Comparison of ENCODE assay signal across 14 cellular contexts in genomic region chr7:22470981-22471380, GRCh38. TPM values are rescaled to one million over a fixed set of nuclear protein-coding genes. Genes with fewer than 3 reads are reported as not detected.
DNase-seq lines count a peak whose midpoint lies in the region; ATAC-seq and TF ChIP-seq lines count a peak whose summit lies in the region.
"Had no signal": no experiment of that assay in that cellular context is flagged by ENCODE, and none has a peak within 500 bp of the region (broad histone marks: within the 10 kb centered on the region; RNA-seq: fewer than 3 reads in every experiment).

No MANE protein-coding gene starts in this region.

- H3K4me1 Mint-ChIP-seq in neural progenitor cell: no peaks in the 10 kb centered on the region
- H3K4me1 Mint-ChIP-seq: B cell; CD4-positive, alpha-beta memory T cell had no signal

- no peaks in the 10 kb centered on the region for H3K79me2 ChIP-seq in neural progenitor cell (ENCODE audit: low read depth)
- no peaks in the 10 kb centered on the region for H3K79me2 ChIP-seq in PC-3 (ENCODE audit: low read length)

- no peaks in the 10 kb centered on the region for H3K9me2 ChIP-seq in PC-3 (replicated peaks; ENCODE audit: low read length)

- H3K9ac ChIP-seq in BLaER1: no peak overlapping the region
- peak overlapping the region; percentile 22 for H3K9ac ChIP-seq in NT2/D1 (ENCODE audit: insufficient read length, low read depth)
- no peak overlapping the region for H3K9ac ChIP-seq in neural progenitor cell
- H3K9ac ChIP-seq in PC-3 (ENCODE audit: low read length): no peak overlapping the region

- H3K27ac ChIP-seq in BLaER1 (no peak overlapping the region), caudate nucleus (ENCODE audit: low read depth, low read length) (peak overlapping the region; percentile 1), neural progenitor cell (no peak overlapping the region), uterus (no peak overlapping the region), PC-3 (ENCODE audit: low read length) (no peak overlapping the region)
- H3K27ac ChIP-seq: C4-2B had no signal

- CTCF ChIA-PET in PC-3 (lab: Charles Lee): no interaction called here

- no peak for TF ChIP-seq CTCF in neural progenitor cell (IDR thresholded peaks at IDR 0.05)
- no peak for TF ChIP-seq CTCF in uterus (IDR thresholded peaks at IDR 0.05)
- no peak for TF ChIP-seq CTCF in PC-3 (conservative IDR thresholded peaks at IDR 0.05; ENCODE audit: low read depth, low read length)

- H3K27ac Mint-ChIP-seq in neural progenitor cell: no peak overlapping the region
- H3K27ac Mint-ChIP-seq: B cell; CD4-positive, alpha-beta memory T cell had no signal

- H3K4me3 Mint-ChIP-seq in neural progenitor cell: no peak overlapping the region
- H3K4me3 Mint-ChIP-seq: B cell; CD4-positive, alpha-beta memory T cell had no signal

- POLR2A ChIA-PET in PC-3 (lab: Charles Lee; ENCODE audit: unreplicated experiment): no interaction called here

- peaks cover 2% of the 10 kb centered on the region for H3K36me3 Mint-ChIP-seq in neural progenitor cell
- H3K36me3 Mint-ChIP-seq: CD4-positive, alpha-beta memory T cell had no signal

- H3K4me1 ChIP-seq in BLaER1: peaks cover 10% of the 10 kb centered on the region
- H3K4me1 ChIP-seq in NT2/D1 (ENCODE audit: insufficient read depth, insufficient read length): no peaks in the 10 kb centered on the region
- peaks cover 6% of the 10 kb centered on the region for H3K4me1 ChIP-seq in neural progenitor cell
- H3K4me1 ChIP-seq in uterus: no peaks in the 10 kb centered on the region
- no peaks in the 10 kb centered on the region for H3K4me1 ChIP-seq in PC-3 (ENCODE audit: insufficient read depth, low read length)

- TF ChIP-seq POLR2A in uterus (IDR thresholded peaks at IDR 0.05): no peak

- H3F3A ChIP-seq in neural progenitor cell (ENCODE audit: low read depth) (no peaks in the 10 kb centered on the region), PC-3 (ENCODE audit: low read length, unreplicated experiment) (no peaks in the 10 kb centered on the region)

- H3K36me3 ChIP-seq in BLaER1: no peaks in the 10 kb centered on the region
- peaks cover 23% of the 10 kb centered on the region for H3K36me3 ChIP-seq in NT2/D1 (ENCODE audit: insufficient read depth, insufficient read length, low read length)
- H3K36me3 ChIP-seq in neural progenitor cell: no peaks in the 10 kb centered on the region
- no peaks in the 10 kb centered on the region for H3K36me3 ChIP-seq in uterus
- no peaks in the 10 kb centered on the region for H3K36me3 ChIP-seq in PC-3 (ENCODE audit: low read depth, low read length)

- H3K4me2 ChIP-seq in BLaER1: peak overlapping the region; percentile 36
- no peak overlapping the region for H3K4me2 ChIP-seq in neural progenitor cell
- H3K4me2 ChIP-seq in PC-3 (ENCODE audit: low read length): no peak overlapping the region

- H3K27me3 Mint-ChIP-seq in neural progenitor cell (ENCODE audit: insufficient read depth, low read depth): peaks cover 4% of the 10 kb centered on the region
- H3K27me3 Mint-ChIP-seq: B cell had no signal

- no peak for DNase-seq in NT2/D1 (ENCODE audit: low read depth, low spot score)
- peak in 1 of 61 donors; percentile 26 for DNase-seq in caudate nucleus (lab: John Stamatoyannopoulos, UW)
- no peak for DNase-seq in neural progenitor cell (ENCODE audit: low spot score)
- DNase-seq in uterus: no peak
- no peak for DNase-seq in PC-3
- no peak for DNase-seq in Ammon's horn (ENCODE audit: low spot score)
- DNase-seq: 8988T; CD4-positive, alpha-beta memory T cell; DMS79 had no signal

- H4K20me1 ChIP-seq in BLaER1 (no peaks in the 10 kb centered on the region), neural progenitor cell (ENCODE audit: low read depth) (no peaks in the 10 kb centered on the region), PC-3 (ENCODE audit: low read length) (no peaks in the 10 kb centered on the region)

- peaks cover 8% of the 10 kb centered on the region; the same call in 1 of the 2 replicates for H3K9me3 ChIP-seq in BLaER1
- no peaks in the 10 kb centered on the region for H3K9me3 ChIP-seq in NT2/D1 (ENCODE audit: insufficient read depth, low read length)
- H3K9me3 ChIP-seq in neural progenitor cell (ENCODE audit: low read depth): no peaks in the 10 kb centered on the region
- no peaks in the 10 kb centered on the region for H3K9me3 ChIP-seq in uterus
- H3K9me3 ChIP-seq in PC-3 (ENCODE audit: low read length): no peaks in the 10 kb centered on the region

- H3K9me3 Mint-ChIP-seq in neural progenitor cell: peaks cover 4% of the 10 kb centered on the region

- H2AFZ ChIP-seq in neural progenitor cell (replicated peaks) (peak overlapping the region; percentile 44), PC-3 (ENCODE audit: low read length) (no peak overlapping the region)

- no TSS peak for BruUV-seq in PC-3 (replicated peaks; lab: Mats Ljungman, UMichigan)

- no peak for ATAC-seq in PC-3
- ATAC-seq: GM12878, HCT116 had no signal

- H3K4me3 ChIP-seq in BLaER1: no peak overlapping the region
- H3K4me3 ChIP-seq in NT2/D1 (ENCODE audit: insufficient read length, low read depth): no peak overlapping the region
- H3K4me3 ChIP-seq in neural progenitor cell: no peak overlapping the region
- H3K4me3 ChIP-seq in uterus: no peak overlapping the region
- no peak overlapping the region for H3K4me3 ChIP-seq in PC-3 (ENCODE audit: low read length)
- H3K4me3 ChIP-seq: GM12878 had no signal

- intact Hi-C loops in uterus (cut with DNase I; ENCODE audit: low total_unique reads): no loop called here
- intact Hi-C loops in PC-3 (cut with micrococcal nuclease): no loop called here

- H3K27me3 ChIP-seq in BLaER1: no peaks in the 10 kb centered on the region
- no peaks in the 10 kb centered on the region for H3K27me3 ChIP-seq in NT2/D1 (ENCODE audit: insufficient read depth, insufficient read length)
- H3K27me3 ChIP-seq in neural progenitor cell: no peaks in the 10 kb centered on the region
- H3K27me3 ChIP-seq in uterus: no peaks in the 10 kb centered on the region
- H3K27me3 ChIP-seq in PC-3 (ENCODE audit: low read length): no peaks in the 10 kb centered on the region

RNA-seq across cellular contexts. Expression of gene STEAP1B, which starts 29.0 kb away (rescaled TPM):
- 1.6 and 3.0 TPM in 2 replicates for total RNA-seq in neural progenitor cell (ENCODE audit: low replicate concordance)
- total RNA-seq in uterus: 1 to 10 TPM in 2 of 4 donors, not detected in 2; 1.2 to 3.5 TPM
- total RNA-seq in PC-3 (2014; rRNA removed): 0.47 TPM in 1 of 2 replicates, not detected in the other
- total RNA-seq: CD4-positive, alpha-beta memory T cell; GM12878 had no signal
